ENCODE assay signal across 19 cellular contexts in the genomic region with DNA sequence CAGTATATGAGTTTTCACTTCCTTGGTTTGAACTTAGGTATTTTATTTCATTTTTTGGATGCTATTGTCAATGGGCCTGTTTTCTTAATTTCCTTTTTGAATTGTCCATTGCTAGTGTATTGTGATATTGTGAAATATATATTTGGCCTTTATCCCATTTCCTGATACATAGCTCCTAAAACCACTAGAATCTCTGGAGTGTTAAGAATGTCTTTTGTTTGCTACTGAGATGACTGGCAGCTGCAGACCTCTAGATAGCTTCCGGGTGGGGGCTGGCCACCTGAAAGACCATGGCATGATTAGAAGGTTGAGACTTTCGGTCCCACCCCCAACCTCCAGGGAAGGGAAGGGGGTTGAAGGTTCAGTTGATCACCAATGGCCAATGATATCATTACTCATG.
DNase-seq lines count a peak whose midpoint lies in the region; ATAC-seq and TF ChIP-seq lines count a peak whose summit lies in the region.
"Had no signal": no experiment of that assay in that cellular context is flagged by ENCODE, and none has a peak within 500 bp of the region (broad histone marks: within the 10 kb centered on the region; RNA-seq: fewer than 3 reads in every experiment).

No MANE protein-coding gene starts in this region.

- H2AFZ ChIP-seq in PC-3 (ENCODE audit: low read length): no peak overlapping the region
- no peak overlapping the region for H2AFZ ChIP-seq in mesenchymal stem cell (ENCODE audit: low read depth, low read length)

- no peak overlapping the region for H3K4me3 Mint-ChIP-seq in Calu3 (ENCODE audit: low read depth, unreplicated experiment)
- H3K4me3 Mint-ChIP-seq in CD8-positive, alpha-beta T cell: no peak overlapping the region
- H3K4me3 Mint-ChIP-seq: activated naive CD8-positive, alpha-beta T cell treated with anti-CD3 and anti-CD28 coated beads, Interleukin-2, amount 50 U/mL, for 24 hours; activated T-cell treated with anti-CD3 and anti-CD28 coated beads, Interleukin-2, amount 50 U/mL, for 72 hours; B cell; HFFc6 had no signal

- H3K4me1 Mint-ChIP-seq in Calu3 (ENCODE audit: low read depth, unreplicated experiment): peaks cover 48% of the 10 kb centered on the region
- peaks cover 3% of the 10 kb centered on the region for H3K4me1 Mint-ChIP-seq in CD8-positive, alpha-beta T cell (ENCODE audit: low read depth)
- H3K4me1 Mint-ChIP-seq: activated naive CD8-positive, alpha-beta T cell treated with anti-CD3 and anti-CD28 coated beads, Interleukin-2, amount 50 U/mL, for 24 hours had no signal

- H3K27ac Mint-ChIP-seq in Calu3 (ENCODE audit: unreplicated experiment): no peak overlapping the region
- H3K27ac Mint-ChIP-seq in CD8-positive, alpha-beta T cell: no peak overlapping the region
- H3K27ac Mint-ChIP-seq: activated naive CD8-positive, alpha-beta T cell treated with anti-CD3 and anti-CD28 coated beads, Interleukin-2, amount 50 U/mL, for 24 hours; activated T-cell treated with anti-CD3 and anti-CD28 coated beads, Interleukin-2, amount 50 U/mL, for 72 hours; B cell; HFFc6 had no signal

- no peak overlapping the region for H4K8ac ChIP-seq in mesenchymal stem cell (ENCODE audit: low read length)

- CTCF ChIA-PET in Calu3 (lab: Charles Lee) (interaction anchor here (0.6 kb wide), 1 partner anchor 39 kb away, joined by 3 read pairs; no protein-coding TSS in a partner anchor), PC-3 (lab: Charles Lee) (no interaction called here)
- CTCF ChIA-PET in CD8-positive, alpha-beta T cell (lab: Charles Lee): no interaction called here

- no peak overlapping the region for H3K27ac ChIP-seq in PC-3 (ENCODE audit: low read length)
- no peak overlapping the region for H3K27ac ChIP-seq in mesenchymal stem cell (ENCODE audit: low read length, poor library complexity, severe bottlenecking)
- no peak overlapping the region for H3K27ac ChIP-seq in CD8-positive, alpha-beta T cell (ENCODE audit: low read depth, low read length)
- H3K27ac ChIP-seq: colonic mucosa, ovary, SK-N-MC, spleen had no signal

- no peak overlapping the region for H2BK15ac ChIP-seq in mesenchymal stem cell (ENCODE audit: low read depth, poor library complexity, severe bottlenecking)

- intact Hi-C loops in Calu3 (cut with micrococcal nuclease; ENCODE audit: unreplicated experiment) (loop anchor here (5.0 kb wide), 1 partner anchor 34 kb away; no protein-coding TSS in a partner anchor), PC-3 (cut with micrococcal nuclease) (no loop called here)
- intact Hi-C loops in CD8-positive, alpha-beta T cell (cut with DNase I, micrococcal nuclease): loop anchor here in 1 of 2 experiments (10.0 kb wide), 1 partner anchor 684 kb away; no protein-coding TSS in a partner anchor

- H3K79me1 ChIP-seq in mesenchymal stem cell (replicated peaks; ENCODE audit: low read length, poor library complexity, severe bottlenecking): no peaks in the 10 kb centered on the region

- H3K9me2 ChIP-seq in PC-3 (replicated peaks; ENCODE audit: low read length): no peaks in the 10 kb centered on the region

- peaks cover 9% of the 10 kb centered on the region for H3K36me3 Mint-ChIP-seq in Calu3 (ENCODE audit: insufficient read depth, unreplicated experiment)
- H3K36me3 Mint-ChIP-seq in CD8-positive, alpha-beta T cell: no peaks in the 10 kb centered on the region

- H3K9ac ChIP-seq in PC-3 (ENCODE audit: low read length) (no peak overlapping the region), mesenchymal stem cell (ENCODE audit: low read length) (no peak overlapping the region)

- H2AK5ac ChIP-seq in mesenchymal stem cell (ENCODE audit: low read length, severe bottlenecking): no peak overlapping the region

- POLR2A ChIA-PET in PC-3 (lab: Charles Lee; ENCODE audit: unreplicated experiment): no interaction called here
- POLR2A ChIA-PET in CD8-positive, alpha-beta T cell (lab: Charles Lee): no interaction called here

- no TSS peak for BruUV-seq in Calu3 (replicated peaks; lab: Mats Ljungman, UMichigan)
- BruUV-seq in PC-3 (replicated peaks; lab: Mats Ljungman, UMichigan): no TSS peak

- H2BK12ac ChIP-seq in mesenchymal stem cell (ENCODE audit: low read length in 2 of 2): no peak overlapping the region

- peaks cover 3% of the 10 kb centered on the region for H3K9me3 Mint-ChIP-seq in Calu3 (ENCODE audit: low read depth, unreplicated experiment)
- no peaks in the 10 kb centered on the region for H3K9me3 Mint-ChIP-seq in CD8-positive, alpha-beta T cell
- H3K9me3 Mint-ChIP-seq: activated naive CD8-positive, alpha-beta T cell treated with anti-CD3 and anti-CD28 coated beads, Interleukin-2, amount 50 U/mL, for 24 hours; activated T-cell treated with anti-CD3 and anti-CD28 coated beads, Interleukin-2, amount 50 U/mL, for 72 hours; HFFc6 had no signal

- H3K18ac ChIP-seq in mesenchymal stem cell (ENCODE audit: low read depth in 1 of 2, low read length in 2 of 2): no peak overlapping the region

- H3K27me3 Mint-ChIP-seq in Calu3 (ENCODE audit: unreplicated experiment): no peaks in the 10 kb centered on the region
- H3K27me3 Mint-ChIP-seq in CD8-positive, alpha-beta T cell (ENCODE audit: low read depth): peaks cover 29% of the 10 kb centered on the region

- DNase-seq in Calu3 (peak; percentile 66), PC-3 (peak; percentile 62), epidermal melanocyte (ENCODE audit: insufficient read length, low spot score) (peak; percentile 68), mesenchymal stem cell (peak; percentile 4), NCI-H1930 (lab: John Stamatoyannopoulos, UW) (no peak)
- no peak for DNase-seq in CD8-positive, alpha-beta T cell
- DNase-seq: activated CD4-positive, alpha-beta T cell treated with anti-CD3 and anti-CD28 coated beads, Interleukin-2, amount 50 U/mL, for 4 hours; activated naive CD8-positive, alpha-beta T cell treated with anti-CD3 and anti-CD28 coated beads, Interleukin-2, amount 50 U/mL, for 24 hours; activated T-cell treated with anti-CD3 and anti-CD28 coated beads, Interleukin-2, amount 50 U/mL, for 72 hours; colonic mucosa; DMS53; HFFc6; MV-4-11; ovary; spleen had no signal

- no peaks in the 10 kb centered on the region for H4K20me1 ChIP-seq in PC-3 (ENCODE audit: low read length)

- H3K9me3 ChIP-seq in PC-3 (ENCODE audit: low read length) (no peaks in the 10 kb centered on the region), mesenchymal stem cell (ENCODE audit: control insufficient read depth, low read length) (no peaks in the 10 kb centered on the region)
- H3K9me3 ChIP-seq in CD8-positive, alpha-beta T cell (ENCODE audit: low read length): no peaks in the 10 kb centered on the region
- H3K9me3 ChIP-seq: colonic mucosa, ovary, spleen had no signal

- H3K4ac ChIP-seq in mesenchymal stem cell (ENCODE audit: low read depth in 1 of 2, low read length in 2 of 2): no peak overlapping the region

- H4K91ac ChIP-seq in mesenchymal stem cell (ENCODE audit: low read length): no peak overlapping the region

- H3K4me1 ChIP-seq in PC-3 (ENCODE audit: insufficient read depth, low read length): peaks cover 10% of the 10 kb centered on the region; the same call in 1 of the 2 replicates
- H3K4me1 ChIP-seq in mesenchymal stem cell (ENCODE audit: control insufficient read depth, insufficient read depth, low read depth, low read length): peaks cover 24% of the 10 kb centered on the region
- H3K4me1 ChIP-seq in CD8-positive, alpha-beta T cell (ENCODE audit: insufficient read depth, low read length): no peaks in the 10 kb centered on the region
- H3K4me1 ChIP-seq: colonic mucosa had no signal

- H3K79me2 ChIP-seq in PC-3 (ENCODE audit: low read length): no peaks in the 10 kb centered on the region

- H3K27me3 ChIP-seq in PC-3 (ENCODE audit: low read length) (no peaks in the 10 kb centered on the region), mesenchymal stem cell (ENCODE audit: control insufficient read depth in 1 of 2, insufficient read depth in 1 of 2, low read length in 2 of 2) (peaks cover 0 to 43% of the 10 kb centered on the region in 2 experiments)
- no peaks in the 10 kb centered on the region for H3K27me3 ChIP-seq in CD8-positive, alpha-beta T cell (ENCODE audit: insufficient read depth, low read length)
- H3K27me3 ChIP-seq: colonic mucosa, ovary had no signal

- H3K4me3 ChIP-seq in PC-3 (ENCODE audit: low read length): no peak overlapping the region
- no peak overlapping the region for H3K4me3 ChIP-seq in mesenchymal stem cell (ENCODE audit: insufficient read depth in 1 of 2, low read depth in 1 of 2, low read length in 2 of 2)
- H3K4me3 ChIP-seq in CD8-positive, alpha-beta T cell (ENCODE audit: low read depth, low read length): no peak overlapping the region
- H3K4me3 ChIP-seq: colonic mucosa, ovary, SK-N-MC, spleen had no signal

- H2BK120ac ChIP-seq in mesenchymal stem cell (ENCODE audit: low read depth, low read length): no peak overlapping the region

- H3K36me3 ChIP-seq in PC-3 (ENCODE audit: low read depth, low read length) (no peaks in the 10 kb centered on the region), mesenchymal stem cell (ENCODE audit: control insufficient read depth in 1 of 2, insufficient read depth in 2 of 2, low read depth in 1 of 2, low read length in 2 of 2) (peaks cover 0 to 1% of the 10 kb centered on the region in 2 experiments)
- H3K36me3 ChIP-seq in CD8-positive, alpha-beta T cell (ENCODE audit: insufficient read depth, low read length): no peaks in the 10 kb centered on the region
- H3K36me3 ChIP-seq: colonic mucosa, ovary, spleen had no signal

- no peaks in the 10 kb centered on the region for H3F3A ChIP-seq in PC-3 (ENCODE audit: low read length, unreplicated experiment)

- TF ChIP-seq CTCF in Calu3 (IDR thresholded peaks at IDR 0.05; ENCODE audit: unreplicated experiment) (no peak), PC-3 (conservative IDR thresholded peaks at IDR 0.05; ENCODE audit: low read depth, low read length) (no peak)
- TF ChIP-seq CTCF in CD8-positive, alpha-beta T cell (IDR thresholded peaks at IDR 0.05): no peak

- H3K4me2 ChIP-seq in PC-3 (ENCODE audit: low read length): 0 out of 2 replicates have a peak overlapping the region, but pooled peaks have one; percentile 38
- H3K4me2 ChIP-seq in mesenchymal stem cell (ENCODE audit: low read length, poor library complexity, severe bottlenecking): no peak overlapping the region

- no peak overlapping the region for H3K23ac ChIP-seq in mesenchymal stem cell (ENCODE audit: low read length in 2 of 2)

- no peak overlapping the region for H2BK5ac ChIP-seq in mesenchymal stem cell (ENCODE audit: low read depth, low read length, poor library complexity, severe bottlenecking)

- no peak overlapping the region for H3K14ac ChIP-seq in mesenchymal stem cell (ENCODE audit: low read length in 2 of 2)

- no peak for ATAC-seq in PC-3
- no peak for ATAC-seq in HG02798 (IDR thresholded peaks at IDR 0.05; ENCODE audit: poor library complexity, unreplicated experiment)
- ATAC-seq in HG03520 (IDR thresholded peaks at IDR 0.05; ENCODE audit: unreplicated experiment): no peak
- ATAC-seq in CD8-positive, alpha-beta T cell: no peak
- ATAC-seq: activated naive CD8-positive, alpha-beta T cell treated with anti-CD3 and anti-CD28 coated beads, Interleukin-2, amount 50 U/mL, for 24 hours; activated T-cell treated with anti-CD3 and anti-CD28 coated beads, Interleukin-2, amount 50 U/mL, for 72 hours had no signal

- WGBS in mesenchymal stem cell: 86% methylated on average over 1 of the region's 2 CpGs

Comparison
In these comparisons a context has a peak if more than half of its experiments do, and no peak if none do; other contexts are left out.
1. DNase-seq: peak in Calu3 (single experiment), PC-3 (single experiment), epidermal melanocyte (single experiment) and mesenchymal stem cell (single experiment); none in NCI-H1930 (0 of 2) and CD8-positive, alpha-beta T cell (0 of 7).